In the genomic region with DNA sequence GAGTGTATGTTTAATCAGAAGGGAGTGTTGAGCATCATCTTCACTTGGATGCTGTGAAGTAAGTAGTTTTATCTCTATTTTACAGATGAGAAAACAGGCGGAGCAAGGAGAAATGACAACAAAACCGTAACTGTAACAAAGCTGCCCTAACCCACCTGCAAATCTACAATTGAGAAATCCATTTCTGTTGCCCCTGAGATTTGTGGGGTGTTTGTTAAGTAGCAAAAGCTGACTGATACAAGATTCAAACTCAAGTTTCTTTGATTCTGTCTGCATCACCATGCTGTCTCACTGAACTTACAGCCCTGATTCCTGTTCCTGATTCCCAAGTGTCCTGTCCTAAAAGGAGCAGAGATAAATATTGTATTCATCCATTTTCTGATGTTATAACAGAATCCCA, we compare ENCODE assay signal across 10 cellular contexts. TPM values are rescaled to one million over a fixed set of nuclear protein-coding genes. Genes with fewer than 3 reads are reported as not detected.
DNase-seq lines count a peak whose midpoint lies in the region; ATAC-seq and TF ChIP-seq lines count a peak whose summit lies in the region.
"Had no signal": no experiment of that assay in that cellular context is flagged by ENCODE, and none has a peak within 500 bp of the region (broad histone marks: within the 10 kb centered on the region; RNA-seq: fewer than 3 reads in every experiment).

No MANE protein-coding gene starts in this region.

- H3K4me3 ChIP-seq in uterus, result no peak overlapping the region
- H3K4me3 ChIP-seq: neural progenitor cell had no signal

- no peak for DNase-seq in natural killer cell treated with Interleukin-12 subunit alpha and Interleukin-12 subunit beta and Interleukin-15 and Interleukin-18, amount 100 ng/mL, for 72 hours (ENCODE audit: low spot score)
- DNase-seq in natural killer cell (no peak), epithelial cell of prostate (ENCODE audit: low read depth, low spot score) (no peak), uterus (no peak), NCI-H510A treated with DMSO at 0.1 percent for 48 hours (lab: John Stamatoyannopoulos, UW) (no peak), iPS-NIHi7 (ENCODE audit: extremely low spot score) (no peak)
- DNase-seq: NCI-H187 treated with DMSO at 0.1 percent for 48 hours had no signal

- TF ChIP-seq POLR2A in uterus (IDR thresholded peaks at IDR 0.05), result no peak

- no peaks in the 10 kb centered on the region for H3K9me3 ChIP-seq in uterus

- no peaks in the 10 kb centered on the region for H3K36me3 Mint-ChIP-seq in natural killer cell treated with Interleukin-12 subunit alpha and Interleukin-12 subunit beta and Interleukin-15 and Interleukin-18, amount 100 ng/mL, for 72 hours
- no peaks in the 10 kb centered on the region for H3K36me3 Mint-ChIP-seq in natural killer cell
- H3K36me3 Mint-ChIP-seq: neural progenitor cell had no signal

- H3K36me3 ChIP-seq in uterus, result no peaks in the 10 kb centered on the region
- H3K36me3 ChIP-seq: neural progenitor cell had no signal

- H3K27me3 ChIP-seq in uterus, result no peaks in the 10 kb centered on the region
- H3K27me3 ChIP-seq: neural progenitor cell had no signal

- intact Hi-C loops in natural killer cell (cut with micrococcal nuclease), result loop anchor here (10.0 kb wide), 1 partner anchor 61 kb away; no protein-coding TSS in a partner anchor
- intact Hi-C loops in uterus (cut with DNase I; ENCODE audit: low total_unique reads), result no loop called here

- H3K4me1 Mint-ChIP-seq in natural killer cell treated with Interleukin-12 subunit alpha and Interleukin-12 subunit beta and Interleukin-15 and Interleukin-18, amount 100 ng/mL, for 72 hours (ENCODE audit: low read depth in 2 of 2), result peaks cover 15 to 19% of the 10 kb centered on the region in 2 donors
- no peaks in the 10 kb centered on the region for H3K4me1 Mint-ChIP-seq in natural killer cell

- H3K9me3 Mint-ChIP-seq in natural killer cell treated with Interleukin-12 subunit alpha and Interleukin-12 subunit beta and Interleukin-15 and Interleukin-18, amount 100 ng/mL, for 72 hours, result no peaks in the 10 kb centered on the region
- H3K9me3 Mint-ChIP-seq in natural killer cell, result no peaks in the 10 kb centered on the region
- H3K9me3 Mint-ChIP-seq: neural progenitor cell had no signal

- H3K27me3 Mint-ChIP-seq in natural killer cell treated with Interleukin-12 subunit alpha and Interleukin-12 subunit beta and Interleukin-15 and Interleukin-18, amount 100 ng/mL, for 72 hours, result no peaks in the 10 kb centered on the region
- no peaks in the 10 kb centered on the region for H3K27me3 Mint-ChIP-seq in natural killer cell (ENCODE audit: low read depth in 2 of 2)

- H3K27ac ChIP-seq in epithelial cell of prostate, result peak overlapping the region; percentile 21
- H3K27ac ChIP-seq in uterus, result peak overlapping the region; percentile 45 to 60
- H3K27ac ChIP-seq: C4-2B, neural progenitor cell had no signal

- TF ChIP-seq CTCF in natural killer cell (IDR thresholded peaks at IDR 0.05) (no peak), uterus (IDR thresholded peaks at IDR 0.05) (no peak)

- H3K4me1 ChIP-seq in uterus, result peaks cover 0 to 5% of the 10 kb centered on the region in 2 donors

- no peak for ATAC-seq in natural killer cell treated with Interleukin-12 subunit alpha and Interleukin-12 subunit beta and Interleukin-15 and Interleukin-18, amount 100 ng/mL, for 72 hours
- ATAC-seq in natural killer cell, result no peak

- H3K27ac Mint-ChIP-seq in natural killer cell treated with Interleukin-12 subunit alpha and Interleukin-12 subunit beta and Interleukin-15 and Interleukin-18, amount 100 ng/mL, for 72 hours, result peak overlapping the region; percentile 63 to 74
- H3K27ac Mint-ChIP-seq in natural killer cell, result no peak overlapping the region
- H3K27ac Mint-ChIP-seq: neural progenitor cell had no signal

- peak overlapping the region; percentile 46 for H3K4me3 Mint-ChIP-seq in natural killer cell treated with Interleukin-12 subunit alpha and Interleukin-12 subunit beta and Interleukin-15 and Interleukin-18, amount 100 ng/mL, for 72 hours
- no peak overlapping the region for H3K4me3 Mint-ChIP-seq in natural killer cell
- H3K4me3 Mint-ChIP-seq: neural progenitor cell had no signal

RNA-seq across cellular contexts. Expression of a gene that starts 7.3 kb away (rescaled TPM):
- total RNA-seq in natural killer cell treated with Interleukin-12 subunit alpha and Interleukin-12 subunit beta and Interleukin-15 and Interleukin-18, amount 100 ng/mL, for 72 hours, result 10 to 100 TPM; 23.3 to 31.4 TPM
- 10 to 100 TPM; 73.8 to 77.4 (median 74.0) TPM for total RNA-seq in natural killer cell
- total RNA-seq in uterus, result 10 to 100 TPM; 19.0 to 35.6 (median 25.0) TPM

RNA-seq across cellular contexts. Expression of a gene that starts 7.5 kb away (rescaled TPM):
- 10 to 100 TPM; 23.3 to 43.5 TPM for total RNA-seq in natural killer cell treated with Interleukin-12 subunit alpha and Interleukin-12 subunit beta and Interleukin-15 and Interleukin-18, amount 100 ng/mL, for 72 hours
- total RNA-seq in natural killer cell, result 1 to 10 TPM in 2 of 3 donors, under 1 TPM in 1; 0.45 to 1.8 (median 1.5) TPM
- 10 to 100 TPM in 3 of 4 donors, 1 to 10 TPM in 1; 7.9 to 77.9 (median 48.4) TPM for total RNA-seq in uterus

RNA-seq across cellular contexts. Expression of a gene that starts 22.4 kb away (rescaled TPM):
- not detected for total RNA-seq in natural killer cell treated with Interleukin-12 subunit alpha and Interleukin-12 subunit beta and Interleukin-15 and Interleukin-18, amount 100 ng/mL, for 72 hours
- total RNA-seq in natural killer cell (under 1 TPM in 1 of 3 donors, not detected in 2; 0.14 TPM), uterus (1 to 10 TPM in 1 of 4 donors, not detected in 3; 1.9 TPM)
- total RNA-seq: cerebellum had no signal

RNA-seq across cellular contexts. Expression of a gene that starts 47.6 kb away (rescaled TPM):
- total RNA-seq in natural killer cell treated with Interleukin-12 subunit alpha and Interleukin-12 subunit beta and Interleukin-15 and Interleukin-18, amount 100 ng/mL, for 72 hours, result 1 to 10 TPM in 1 of 2 donors, under 1 TPM in 1; 0.31 to 1.4 TPM
- total RNA-seq in natural killer cell (not detected), uterus (1 to 10 TPM in 1 of 4 donors, not detected in 3; 5.6 TPM)
- total RNA-seq: cerebellum had no signal

RNA-seq across cellular contexts. Expression of a gene that starts 49.0 kb away (rescaled TPM):
- not detected for total RNA-seq in natural killer cell treated with Interleukin-12 subunit alpha and Interleukin-12 subunit beta and Interleukin-15 and Interleukin-18, amount 100 ng/mL, for 72 hours
- total RNA-seq in natural killer cell (not detected), uterus (not detected)
- total RNA-seq: cerebellum had no signal

Comparison
In these comparisons a context has a peak if more than half of its experiments do, and no peak if none do; other contexts are left out.
1. H3K27ac Mint-ChIP-seq: peak in natural killer cell treated with Interleukin-12 subunit alpha and Interleukin-12 subunit beta and Interleukin-15 and Interleukin-18, amount 100 ng/mL, for 72 hours (2 of 2); none in natural killer cell (0 of 2).